In genomic region chr2:218755198-218755566, GRCh38 we compare ENCODE assay signal across 22 cellular contexts. TPM values are rescaled to one million over a fixed set of nuclear protein-coding genes. Genes with fewer than 3 reads are reported as not detected.
A peak's percentile ranks its signal among the peaks of the same experiment; 100 is the strongest.
DNase-seq lines count a peak whose midpoint lies in the region; ATAC-seq, FAIRE-seq and TF ChIP-seq lines count a peak whose summit lies in the region.
"Had no signal": no experiment of that assay in that cellular context is flagged by ENCODE, and none has a peak within 500 bp of the region (broad histone marks: within the 10 kb centered on the region; RNA-seq: fewer than 3 reads in every experiment).

No MANE protein-coding gene starts in this region.

- no peak overlapping the region for H2AFZ ChIP-seq in HepG2 (ENCODE audit: low read length)
- H2AFZ ChIP-seq: GM23338 had no signal

- BruUV-seq in HepG2 (replicated peaks; lab: Mats Ljungman, UMichigan): TSS peak; percentile 97

- peak in 1 of 2 experiments; percentile 75; a peak in 2 of 4 replicates for TF ChIP-seq EP300 in HepG2 (IDR thresholded peaks at IDR 0.05; ENCODE audit: low read depth in 2 of 2, low read length in 2 of 2)
- no peak for TF ChIP-seq EP300 in HepG2 (CRISPR knock-in tag; IDR thresholded peaks at IDR 0.05; ENCODE audit: borderline replicate concordance)

- no peak for TF ChIP-seq CTCF in HepG2 (CRISPR knock-in tag; IDR thresholded peaks at IDR 0.05)
- TF ChIP-seq CTCF in thoracic aorta (IDR thresholded peaks at IDR 0.05): no peak
- no peak for TF ChIP-seq CTCF in esophagus squamous epithelium (IDR thresholded peaks at IDR 0.05)

- peaks cover 21 to 41% of the 10 kb centered on the region in 2 experiments for H3K36me3 ChIP-seq in HepG2 (replicated peaks in 1 of 2; ENCODE audit: control insufficient read depth in 1 of 2, insufficient read depth in 2 of 2, low read length in 2 of 2)
- peaks cover 9% of the 10 kb centered on the region for H3K36me3 ChIP-seq in thoracic aorta
- peaks cover 5 to 73% (median 18%) of the 10 kb centered on the region in 3 donors for H3K36me3 ChIP-seq in esophagus squamous epithelium

- CTCF ChIA-PET in HepG2 (lab: Yijun Ruan, JAX; ENCODE audit: low intra/inter-chr PET ratio, low total read pairs): interaction anchor here (1.0 kb wide), 1 partner anchor 28 kb away, joined by 4 read pairs; no protein-coding TSS in a partner anchor

- POLR2A ChIA-PET in HepG2 (lab: Yijun Ruan, JAX): interaction anchor here (0.8 to 8.6 kb wide), 18 partner anchors 9 to 451 kb away, joined by 3 to 218 read pairs (median 5); partner anchors contain the start of genes BCS1L, CYP27A1, RNF25 and STK36

- peak; percentile 6 for DNase-seq in DMS53 (lab: John Stamatoyannopoulos, UW)
- DNase-seq in DMS53 treated with DMSO at 0.1 percent for 48 hours (lab: John Stamatoyannopoulos, UW; ENCODE audit: unreplicated experiment): no peak
- peak; percentile 83 for DNase-seq in HepG2 (ENCODE audit: low spot score)
- DNase-seq in thoracic aorta (ENCODE audit: low spot score): no peak
- DNase-seq in esophagus squamous epithelium (lab: John Stamatoyannopoulos, UW): no peak
- DNase-seq in NCI-H510A (lab: John Stamatoyannopoulos, UW): no peak
- DNase-seq: AML-193; CD4-positive, alpha-beta memory T cell; DMS153; DND-41; EL; HCEC 1CT; KBM-7 had no signal

- no peaks in the 10 kb centered on the region for H4K20me1 ChIP-seq in HepG2 (ENCODE audit: insufficient read depth, low read length)

- TF ChIP-seq RAD21 in HepG2 (CRISPR knock-in tag; IDR thresholded peaks at IDR 0.05): no peak

- H3K9ac ChIP-seq in HepG2 (ENCODE audit: insufficient read depth, low read depth, low read length): peak overlapping the region; percentile 75

- TF ChIP-seq POLR2A in HepG2 (IDR thresholded peaks at IDR 0.05; ENCODE audit: insufficient read depth in 1 of 2, low read depth in 2 of 2, low read length in 2 of 2): no peak; a peak in 2 of 4 replicates
- no peak for TF ChIP-seq POLR2A in esophagus squamous epithelium (IDR thresholded peaks at IDR 0.05)

- peak overlapping the region; percentile 2 to 51 (median 37); a peak in 5 of 6 replicates for H3K4me3 ChIP-seq in HepG2 (replicated peaks in 1 of 3; ENCODE audit: insufficient read depth in 1 of 3, low read depth in 2 of 3, low read length in 3 of 3)
- H3K4me3 ChIP-seq in thoracic aorta: no peak overlapping the region
- H3K4me3 ChIP-seq in esophagus squamous epithelium: no peak overlapping the region
- H3K4me3 ChIP-seq: A549, GM12878, GM23338 had no signal

- FAIRE-seq in HepG2 (lab: Jason Lieb, UNC): no peak
- FAIRE-seq: A549, GM12878, H54, HTR-8/SVneo had no signal

- 9% methylated on average over 3 of the region's 3 CpGs for WGBS in HepG2 (ENCODE audit: low lambda C conversion rate)
- WGBS in esophagus squamous epithelium, 2 donors: 92 to 100% methylated on average over 2 to 3 of the region's 3 CpGs

- H3K4me1 ChIP-seq in HepG2 (ENCODE audit: insufficient read depth, low read length): peaks cover 92% of the 10 kb centered on the region
- H3K4me1 ChIP-seq in thoracic aorta (ENCODE audit: control insufficient read depth in 1 of 2, low read depth in 2 of 2): peaks cover 10 to 25% of the 10 kb centered on the region in 2 donors
- peaks cover 0 to 4% (median 0%) of the 10 kb centered on the region in 3 donors for H3K4me1 ChIP-seq in esophagus squamous epithelium
- H3K4me1 ChIP-seq: A549 had no signal

- no peaks in the 10 kb centered on the region for H3K79me2 ChIP-seq in HepG2 (ENCODE audit: insufficient read depth, low read length)

- intact Hi-C loops in HepG2 (cut with micrococcal nuclease; ENCODE audit: unreplicated experiment): loop anchor here (1.0 to 2.0 kb wide), 5 partner anchors 9 to 52 kb away; partner anchors contain the start of genes CYP27A1 and TTLL4
- intact Hi-C loops in esophagus squamous epithelium (cut with DNase I): no loop called here

- peak overlapping the region; percentile 83 for H3K4me2 ChIP-seq in HepG2 (ENCODE audit: low read depth, low read length)
- H3K4me2 ChIP-seq: A549, GM23338 had no signal

- H3K27me3 ChIP-seq in HepG2 (ENCODE audit: control insufficient read depth in 1 of 2, insufficient read depth in 2 of 2, low read length in 2 of 2): no peaks in the 10 kb centered on the region
- no peaks in the 10 kb centered on the region for H3K27me3 ChIP-seq in thoracic aorta (replicated peaks; ENCODE audit: insufficient read depth)
- H3K27me3 ChIP-seq in esophagus squamous epithelium: no peaks in the 10 kb centered on the region

- ATAC-seq in HepG2 (peak; percentile 70), thoracic aorta (ENCODE audit: insufficient number of reproducible peaks, low FRiP score, low read depth) (no peak), GM21786 (IDR thresholded peaks at IDR 0.05; ENCODE audit: unreplicated experiment) (no peak)
- ATAC-seq: A549, GM12878, GM23338 had no signal

- H3K27ac ChIP-seq in HepG2 (ENCODE audit: extremely low read length, insufficient read depth, low read length): peak overlapping the region; percentile 96
- H3K27ac ChIP-seq in thoracic aorta: peak overlapping the region; percentile 72 to 77
- H3K27ac ChIP-seq in esophagus squamous epithelium: no peak overlapping the region
- H3K27ac ChIP-seq: 22Rv1, A549, C4-2B had no signal

- in situ Hi-C loops in HepG2 (cut with HindIII; ENCODE audit: extremely low pct_ligation_motif_present, low pct_unique_long_range_greater_than_20kb): no loop called here

- H3K9me3 ChIP-seq in HepG2 (ENCODE audit: low read length) (no peaks in the 10 kb centered on the region), thoracic aorta (no peaks in the 10 kb centered on the region), esophagus squamous epithelium (no peaks in the 10 kb centered on the region)
- H3K9me3 ChIP-seq: A549 had no signal

RNA-seq across cellular contexts. Expression of gene CYP27A1, which starts 26.8 kb away (rescaled TPM):
- 106 and 157 TPM in 2 replicates for total RNA-seq in HepG2 (2016; rRNA removed; fragmentation: Illumina TruSeq; extraction: Trizol)
- total RNA-seq in HepG2 (2016; cell fraction: cytosol; rRNA removed; fragmentation: Illumina TruSeq; extraction: Trizol; ENCODE audit: low read depth): 29.2 and 32.0 TPM in 2 replicates
- total RNA-seq in HepG2 (2016; cell fraction: insoluble cytoplasmic fraction; rRNA removed; fragmentation: Illumina TruSeq; extraction: Trizol): 92.9 and 157 TPM in 2 replicates
- total RNA-seq in HepG2 (2016; cell fraction: membrane; rRNA removed; fragmentation: Illumina TruSeq; extraction: Trizol): 59.2 and 68.0 TPM in 2 replicates
- total RNA-seq in HepG2 (2016; cell fraction: nucleus; rRNA removed; fragmentation: Illumina TruSeq; extraction: Trizol): 124 and 147 TPM in 2 replicates
- polyA plus RNA-seq in HepG2 (2011; rRNA removed): 266 and 314 TPM in 2 replicates
- 327 and 396 TPM in 2 replicates for polyA plus RNA-seq in HepG2 (2011; cell fraction: cytosol; rRNA removed)
- 158 and 203 TPM in 2 replicates for polyA plus RNA-seq in HepG2 (2011; cell fraction: nucleus; rRNA removed)
- 154 and 189 TPM in 2 replicates for polyA plus RNA-seq in HepG2 (2012)
- 34.9 and 39.0 TPM in 2 replicates for polyA plus RNA-seq in HepG2 (2016; cell fraction: cytosol; fragmentation: Illumina TruSeq; extraction: Trizol; ENCODE audit: low read depth)
- polyA plus RNA-seq in HepG2 (2016; cell fraction: insoluble cytoplasmic fraction; fragmentation: Illumina TruSeq; extraction: Trizol; ENCODE audit: low read depth): 90.8 and 107 TPM in 2 replicates
- 49.2 and 51.3 TPM in 2 replicates for polyA plus RNA-seq in HepG2 (2016; cell fraction: membrane; fragmentation: Illumina TruSeq; extraction: Trizol; ENCODE audit: low read depth)
- polyA plus RNA-seq in HepG2 (2016; cell fraction: nucleus; fragmentation: Illumina TruSeq; extraction: Trizol; ENCODE audit: insufficient read depth, low read depth): 203 and 207 TPM in 2 replicates
- 399 TPM in 1 of 2 replicates, not detected in the other for polyA minus RNA-seq in HepG2 (2011; rRNA and poly(A)+ RNA removed; ENCODE audit: low replicate concordance)
- 113 and 138 TPM in 2 replicates for polyA minus RNA-seq in HepG2 (2011; cell fraction: cytosol; rRNA and poly(A)+ RNA removed)
- 86.3 and 96.4 TPM in 2 replicates for polyA minus RNA-seq in HepG2 (2011; cell fraction: nucleus; rRNA and poly(A)+ RNA removed)
- 10 to 100 TPM; 31.6 to 37.8 TPM for total RNA-seq in thoracic aorta
- 10 to 100 TPM in 1 of 4 donors, 1 to 10 TPM in 3; 1.7 to 11.2 (median 6.4) TPM for total RNA-seq in esophagus squamous epithelium
- total RNA-seq: G401 had no signal

RNA-seq across cellular contexts. Expression of gene TTLL4, which starts 44.5 kb away (rescaled TPM):
- 77.5 and 78.0 TPM in 2 replicates for total RNA-seq in HepG2 (2016; rRNA removed; fragmentation: Illumina TruSeq; extraction: Trizol)
- 26.9 and 32.1 TPM in 2 replicates for total RNA-seq in HepG2 (2016; cell fraction: cytosol; rRNA removed; fragmentation: Illumina TruSeq; extraction: Trizol; ENCODE audit: low read depth)
- 64.0 and 77.3 TPM in 2 replicates for total RNA-seq in HepG2 (2016; cell fraction: insoluble cytoplasmic fraction; rRNA removed; fragmentation: Illumina TruSeq; extraction: Trizol)
- total RNA-seq in HepG2 (2016; cell fraction: membrane; rRNA removed; fragmentation: Illumina TruSeq; extraction: Trizol): 48.8 and 53.6 TPM in 2 replicates
- 76.4 and 96.7 TPM in 2 replicates for total RNA-seq in HepG2 (2016; cell fraction: nucleus; rRNA removed; fragmentation: Illumina TruSeq; extraction: Trizol)
- polyA plus RNA-seq in HepG2 (2011; rRNA removed): 84.6 and 85.5 TPM in 2 replicates
- polyA plus RNA-seq in HepG2 (2011; cell fraction: cytosol; rRNA removed): 56.8 and 57.9 TPM in 2 replicates
- polyA plus RNA-seq in HepG2 (2011; cell fraction: nucleus; rRNA removed): 188 and 192 TPM in 2 replicates
- polyA plus RNA-seq in HepG2 (2012): 71.9 and 80.9 TPM in 2 replicates
- polyA plus RNA-seq in HepG2 (2016; cell fraction: cytosol; fragmentation: Illumina TruSeq; extraction: Trizol; ENCODE audit: low read depth): 15.6 and 16.8 TPM in 2 replicates
- polyA plus RNA-seq in HepG2 (2016; cell fraction: insoluble cytoplasmic fraction; fragmentation: Illumina TruSeq; extraction: Trizol; ENCODE audit: low read depth): 85.9 and 98.6 TPM in 2 replicates
- polyA plus RNA-seq in HepG2 (2016; cell fraction: membrane; fragmentation: Illumina TruSeq; extraction: Trizol; ENCODE audit: low read depth): 41.6 and 46.1 TPM in 2 replicates
- 172 and 200 TPM in 2 replicates for polyA plus RNA-seq in HepG2 (2016; cell fraction: nucleus; fragmentation: Illumina TruSeq; extraction: Trizol; ENCODE audit: insufficient read depth, low read depth)
- 60.1 and 174 TPM in 2 replicates for polyA minus RNA-seq in HepG2 (2011; rRNA and poly(A)+ RNA removed; ENCODE audit: low replicate concordance)
- polyA minus RNA-seq in HepG2 (2011; cell fraction: cytosol; rRNA and poly(A)+ RNA removed): 43.8 and 44.1 TPM in 2 replicates
- 158 and 170 TPM in 2 replicates for polyA minus RNA-seq in HepG2 (2011; cell fraction: nucleus; rRNA and poly(A)+ RNA removed)
- total RNA-seq in thoracic aorta: 10 to 100 TPM; 10.8 to 24.1 TPM
- total RNA-seq in esophagus squamous epithelium: 10 to 100 TPM; 12.8 to 17.5 (median 15.6) TPM

Comparison
In these comparisons a context has a peak if more than half of its experiments do, and no peak if none do; other contexts are left out.
1. DNase-seq: peak in DMS53 (single experiment) and HepG2 (single experiment); none in DMS53 treated with DMSO at 0.1 percent for 48 hours (single experiment), thoracic aorta (single experiment), esophagus squamous epithelium (single experiment) and NCI-H510A (single experiment).
2. H3K27ac ChIP-seq: peak in HepG2 (single experiment) and thoracic aorta (2 of 2); none in esophagus squamous epithelium (0 of 4).
3. H3K4me3 ChIP-seq: peak in HepG2 (3 of 3); none in thoracic aorta (single experiment) and esophagus squamous epithelium (0 of 4).